7 cellular contexts compared by ENCODE assay signal in genomic region chr5:80184235-80185023, GRCh38.
DNase-seq lines count a peak whose midpoint lies in the region; ATAC-seq lines count a peak whose summit lies in the region.

No MANE protein-coding gene starts in this region.

- no peak overlapping the region for H3K9ac ChIP-seq in neuronal stem cell (ENCODE audit: low read depth, low read length, poor library complexity)

- H3K18ac ChIP-seq in neuronal stem cell (ENCODE audit: low read length) = no peak overlapping the region

- H3K9me3 ChIP-seq in neuronal stem cell (replicated peaks in 1 of 2; ENCODE audit: control insufficient read depth in 2 of 2, insufficient read depth in 1 of 2, low read depth in 1 of 2, low read length in 2 of 2) = no peaks in the 10 kb centered on the region

- peak overlapping the region; percentile 47 for H3K4me3 Mint-ChIP-seq in activated naive CD8-positive, alpha-beta T cell treated with anti-CD3 and anti-CD28 coated beads, Interleukin-2, amount 50 U/mL, for 24 hours

- no peak overlapping the region for H2BK15ac ChIP-seq in neuronal stem cell (ENCODE audit: low read length)

- H3K36me3 Mint-ChIP-seq in activated naive CD8-positive, alpha-beta T cell treated with anti-CD3 and anti-CD28 coated beads, Interleukin-2, amount 50 U/mL, for 24 hours (ENCODE audit: low read depth) = no peaks in the 10 kb centered on the region

- peaks cover 90% of the 10 kb centered on the region for H3K4me1 Mint-ChIP-seq in activated naive CD8-positive, alpha-beta T cell treated with anti-CD3 and anti-CD28 coated beads, Interleukin-2, amount 50 U/mL, for 24 hours

- DNase-seq in ELF-1 (ENCODE audit: low read depth, low spot score) (peak; percentile 76), NCI-H146 (lab: John Stamatoyannopoulos, UW) (peak; percentile 71), neuronal stem cell (ENCODE audit: low spot score) (no peak), GM19238 (ENCODE audit: insufficient read length, low spot score) (no peak), amniotic stem cell (lab: John Stamatoyannopoulos, UW) (no peak)
- DNase-seq in activated naive CD8-positive, alpha-beta T cell treated with anti-CD3 and anti-CD28 coated beads, Interleukin-2, amount 50 U/mL, for 24 hours = no peak

- no peak overlapping the region for H3K4me3 ChIP-seq in neuronal stem cell (ENCODE audit: low read length in 2 of 2)

- no peak overlapping the region for H2BK120ac ChIP-seq in neuronal stem cell (ENCODE audit: low read depth, low read length)

- H3K27ac ChIP-seq in neuronal stem cell (replicated peaks; ENCODE audit: low read length) = peak overlapping the region; percentile 69

- ATAC-seq in activated naive CD8-positive, alpha-beta T cell treated with anti-CD3 and anti-CD28 coated beads, Interleukin-2, amount 50 U/mL, for 24 hours = no peak
- ATAC-seq in HG03439 (IDR thresholded peaks at IDR 0.05; ENCODE audit: unreplicated experiment) = no peak

- no peak overlapping the region for H3K14ac ChIP-seq in neuronal stem cell (ENCODE audit: low read length)

- H4K8ac ChIP-seq in neuronal stem cell (ENCODE audit: low read depth, low read length) = no peak overlapping the region

- H3K4me2 ChIP-seq in neuronal stem cell (ENCODE audit: insufficient read depth, low read length, poor library complexity, severe bottlenecking) = no peak overlapping the region

- H3K27me3 ChIP-seq in neuronal stem cell (ENCODE audit: control insufficient read depth in 3 of 3, insufficient read depth in 3 of 3, low read depth in 1 of 3, low read length in 3 of 3) = peaks cover 0 to 40% (median 0%) of the 10 kb centered on the region in 3 experiments

- no peak overlapping the region for H2BK12ac ChIP-seq in neuronal stem cell (ENCODE audit: low read length)

- WGBS in neuronal stem cell (ENCODE audit: extremely low coverage in 2 of 2, insufficient read length in 2 of 2, insufficient replicate concordance in 1 of 2), 2 donors = no CpG with 5 or more reads among the region's 5 CpGs

- H3K4ac ChIP-seq in neuronal stem cell (ENCODE audit: low read length) = no peak overlapping the region

- no peaks in the 10 kb centered on the region for H3K36me3 ChIP-seq in neuronal stem cell (replicated peaks in 1 of 2; ENCODE audit: control insufficient read depth in 2 of 2, insufficient read depth in 2 of 2, low read length in 2 of 2)

- H3K23ac ChIP-seq in neuronal stem cell (ENCODE audit: low read depth, low read length, poor library complexity) = no peak overlapping the region

- H3K9me3 Mint-ChIP-seq in activated naive CD8-positive, alpha-beta T cell treated with anti-CD3 and anti-CD28 coated beads, Interleukin-2, amount 50 U/mL, for 24 hours = no peaks in the 10 kb centered on the region

- no peak overlapping the region for H2AK5ac ChIP-seq in neuronal stem cell (ENCODE audit: low read depth, low read length)

- H3K4me1 ChIP-seq in neuronal stem cell (ENCODE audit: control insufficient read depth in 2 of 2, insufficient read depth in 1 of 2, low read depth in 1 of 2, low read length in 2 of 2) = peaks cover 8 to 35% of the 10 kb centered on the region in 2 donors

- H3K27ac Mint-ChIP-seq in activated naive CD8-positive, alpha-beta T cell treated with anti-CD3 and anti-CD28 coated beads, Interleukin-2, amount 50 U/mL, for 24 hours = peak overlapping the region; percentile 86

- H4K91ac ChIP-seq in neuronal stem cell (ENCODE audit: low read depth, low read length, poor library complexity) = no peak overlapping the region

- no peaks in the 10 kb centered on the region for H3K27me3 Mint-ChIP-seq in activated naive CD8-positive, alpha-beta T cell treated with anti-CD3 and anti-CD28 coated beads, Interleukin-2, amount 50 U/mL, for 24 hours

- H2AFZ ChIP-seq in neuronal stem cell (ENCODE audit: low read length) = no peak overlapping the region

- H3K79me1 ChIP-seq in neuronal stem cell (ENCODE audit: low read depth, low read length) = no peaks in the 10 kb centered on the region

- H2BK5ac ChIP-seq in neuronal stem cell (ENCODE audit: low read length) = no peak overlapping the region

Comparison
In these comparisons a context has a peak if more than half of its experiments do, and no peak if none do; other contexts are left out.
1. DNase-seq: peak in ELF-1 (single experiment) and NCI-H146 (single experiment); none in activated naive CD8-positive, alpha-beta T cell treated with anti-CD3 and anti-CD28 coated beads, Interleukin-2, amount 50 U/mL, for 24 hours (single experiment), neuronal stem cell (single experiment), GM19238 (single experiment) and amniotic stem cell (single experiment).